ENCODE assay signal across 9 cellular contexts in genomic region chr12:51390457-51391046, GRCh38. TPM values are rescaled to one million over a fixed set of nuclear protein-coding genes. Genes with fewer than 3 reads are reported as not detected.
DNase-seq lines count a peak whose midpoint lies in the region; TF ChIP-seq lines count a peak whose summit lies in the region.
"Had no signal": no experiment of that assay in that cellular context is flagged by ENCODE, and none has a peak within 500 bp of the region (broad histone marks: within the 10 kb centered on the region; RNA-seq: fewer than 3 reads in every experiment).

No MANE protein-coding gene starts in this region.

- H3K4me2 ChIP-seq in OCI-LY7 (ENCODE audit: low read length) (peak overlapping the region; percentile 67), parathyroid adenoma (ENCODE audit: low read length) (peak overlapping the region; percentile 57)

- H3K9ac ChIP-seq in parathyroid adenoma = no peak overlapping the region

- POLR2A ChIA-PET in OCI-LY7 (lab: Charles Lee) = interaction anchor here (0.6 to 1.5 kb wide), 2 partner anchors 16 to 329 kb away, joined by 3 to 5 read pairs; no protein-coding TSS in a partner anchor

- no peaks in the 10 kb centered on the region for H3K9me3 ChIP-seq in OCI-LY7 (ENCODE audit: low read length)
- H3K9me3 ChIP-seq in esophagus squamous epithelium = no peaks in the 10 kb centered on the region
- no peaks in the 10 kb centered on the region for H3K9me3 ChIP-seq in parathyroid adenoma (ENCODE audit: control insufficient read depth, low read length)
- H3K9me3 ChIP-seq: adrenal gland had no signal

- peaks cover 4% of the 10 kb centered on the region for H3K4me1 ChIP-seq in OCI-LY7 (ENCODE audit: insufficient read depth, low read length, poor library complexity, severe bottlenecking)
- peaks cover 8 to 71% (median 14%) of the 10 kb centered on the region in 3 donors for H3K4me1 ChIP-seq in esophagus squamous epithelium
- H3K4me1 ChIP-seq in parathyroid adenoma = peaks cover 14% of the 10 kb centered on the region

- no peaks in the 10 kb centered on the region for H3K36me3 ChIP-seq in OCI-LY7 (ENCODE audit: insufficient read depth, low read length)
- no peaks in the 10 kb centered on the region for H3K36me3 ChIP-seq in esophagus squamous epithelium
- H3K36me3 ChIP-seq in parathyroid adenoma (ENCODE audit: control insufficient read depth, insufficient read depth, low read length) = no peaks in the 10 kb centered on the region
- H3K36me3 ChIP-seq: adrenal gland had no signal

- H3K27me3 ChIP-seq in esophagus squamous epithelium = peaks cover 0 to 38% (median 0%) of the 10 kb centered on the region in 4 donors
- H3K27me3 ChIP-seq in parathyroid adenoma (ENCODE audit: control insufficient read depth, insufficient read depth, low read length) = no peaks in the 10 kb centered on the region
- H3K27me3 ChIP-seq: adrenal gland had no signal

- intact Hi-C loops in OCI-LY7 (cut with micrococcal nuclease; ENCODE audit: unreplicated experiment) (no loop called here), esophagus squamous epithelium (cut with DNase I) (no loop called here)

- TF ChIP-seq POLR2A in esophagus squamous epithelium (IDR thresholded peaks at IDR 0.05) = no peak

- TF ChIP-seq CTCF in OCI-LY7 (conservative IDR thresholded peaks at IDR 0.05; ENCODE audit: low read length) (no peak), esophagus squamous epithelium (IDR thresholded peaks at IDR 0.05) (no peak), parathyroid adenoma (IDR thresholded peaks at IDR 0.05) (no peak)

- H3K27ac ChIP-seq in OCI-LY7 (ENCODE audit: low read depth, low read length, poor library complexity, severe bottlenecking) (no peak overlapping the region), esophagus squamous epithelium (peak overlapping the region; percentile 34 to 72 (median 59)), parathyroid adenoma (no peak overlapping the region)

- H4K20me1 ChIP-seq in OCI-LY7 (ENCODE audit: insufficient read depth, low read length) = no peaks in the 10 kb centered on the region

- 55 to 78% methylated on average over 6 to 9 of the region's 9 CpGs for WGBS in esophagus squamous epithelium, 2 donors

- H2AFZ ChIP-seq in OCI-LY7 (ENCODE audit: low read length) (peak overlapping the region; percentile 46; the same call in 1 of the 2 replicates), parathyroid adenoma (peak overlapping the region; percentile 97)

- no peaks in the 10 kb centered on the region for H3K9me2 ChIP-seq in OCI-LY7 (ENCODE audit: insufficient read depth, low read length)

- peak overlapping the region; percentile 91; the same call in 1 of the 2 replicates for H3K4me3 ChIP-seq in GM08714 (ENCODE audit: low read length)
- peak overlapping the region; percentile 69 for H3K4me3 ChIP-seq in OCI-LY7 (ENCODE audit: low read depth, low read length, poor library complexity, severe bottlenecking)
- peak overlapping the region in 3 of 4 donors; percentile 56 to 67 (median 62) for H3K4me3 ChIP-seq in esophagus squamous epithelium
- H3K4me3 ChIP-seq in parathyroid adenoma (ENCODE audit: low read depth, low read length) = peak overlapping the region; percentile 64

- DNase-seq in OCI-LY7 (ENCODE audit: low spot score) (no peak), esophagus squamous epithelium (lab: John Stamatoyannopoulos, UW) (no peak), NCI-H748 (lab: John Stamatoyannopoulos, UW; ENCODE audit: unreplicated experiment) (no peak), NCI-H526 (lab: John Stamatoyannopoulos, UW) (no peak), SHP77 (lab: John Stamatoyannopoulos, UW) (no peak)
- no peak for DNase-seq in stimulated activated CD4-positive, alpha-beta T cell treated with anti-CD3 and anti-CD28 coated beads, Interleukin-2, amount 100 ng/mL, for 48 hours

- no peaks in the 10 kb centered on the region for H3K79me2 ChIP-seq in OCI-LY7 (ENCODE audit: insufficient read depth, low read depth, low read length)
- no peaks in the 10 kb centered on the region for H3K79me2 ChIP-seq in parathyroid adenoma

- BruUV-seq in OCI-LY7 (replicated peaks; lab: Mats Ljungman, UMichigan) = no TSS peak

- CTCF ChIA-PET in OCI-LY7 (lab: Charles Lee; ENCODE audit: unreplicated experiment) = no interaction called here

RNA-seq across cellular contexts. Expression of gene GALNT6, which starts 0.7 kb away (rescaled TPM):
- 0.41 and 1.4 TPM in 2 replicates for total RNA-seq in OCI-LY7 (2014; rRNA removed; shearing (Covaris generic))
- 4.8 and 5.5 TPM in 2 replicates for total RNA-seq in OCI-LY7 (2022)
- 10 to 100 TPM in 2 of 4 donors, 1 to 10 TPM in 2; 1.7 to 26.7 (median 10.2) TPM for total RNA-seq in esophagus squamous epithelium

RNA-seq across cellular contexts. Expression of gene SLC4A8, which starts 34.1 kb away (rescaled TPM):
- 0.21 and 1.0 TPM in 2 replicates for total RNA-seq in OCI-LY7 (2014; rRNA removed; shearing (Covaris generic))
- total RNA-seq in OCI-LY7 (2022) (6.7 and 9.8 TPM in 2 replicates), esophagus squamous epithelium (under 1 TPM; 0.04 to 0.22 (median 0.15) TPM)

RNA-seq across cellular contexts. Expression of gene CELA1, which starts 44.1 kb away (rescaled TPM):
- total RNA-seq in OCI-LY7 (2014; rRNA removed; shearing (Covaris generic)) = not detected in 2 replicates
- not detected in 2 replicates for total RNA-seq in OCI-LY7 (2022)
- not detected for total RNA-seq in esophagus squamous epithelium

Comparison
In these comparisons a context has a peak if more than half of its experiments do, and no peak if none do; other contexts are left out.
1. H3K27ac ChIP-seq: peak in esophagus squamous epithelium (4 of 4); none in OCI-LY7 (single experiment) and parathyroid adenoma (single experiment).
2. Peak in every context shown above with its lines, with median percentiles within 50 percentile points of each other: H3K4me3 ChIP-seq.